ENCODE assay signal across 28 cellular contexts in the genomic region with DNA sequence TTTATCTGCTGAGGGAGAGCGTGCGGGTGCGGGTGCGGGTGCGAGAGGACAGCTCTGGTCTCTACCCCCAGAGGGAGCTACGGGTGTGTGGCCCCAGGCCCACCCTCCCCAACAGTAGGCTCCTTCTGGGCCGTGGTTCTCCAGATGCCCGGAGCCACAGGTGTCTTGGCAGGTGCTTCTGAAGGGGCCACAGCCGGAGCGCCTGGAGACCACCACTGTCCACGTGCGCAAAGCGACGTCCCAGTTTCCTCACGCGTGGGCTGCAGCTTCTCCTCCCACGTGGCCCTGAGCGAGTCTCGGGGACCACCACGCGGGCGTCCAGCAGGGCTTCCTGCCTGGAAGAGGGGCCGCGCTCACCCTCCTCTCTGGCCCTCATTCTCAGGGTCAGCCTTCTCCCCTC.
DNase-seq lines count a peak whose midpoint lies in the region; ATAC-seq, FAIRE-seq and TF ChIP-seq lines count a peak whose summit lies in the region.
"Had no signal": no experiment of that assay in that cellular context is flagged by ENCODE, and none has a peak within 500 bp of the region (broad histone marks: within the 10 kb centered on the region; RNA-seq: fewer than 3 reads in every experiment).

No MANE protein-coding gene starts in this region.

- peaks cover 23 to 34% of the 10 kb centered on the region in 2 donors for H3K27me3 Mint-ChIP-seq in natural killer cell treated with Interleukin-12 subunit alpha and Interleukin-12 subunit beta and Interleukin-15 and Interleukin-18, amount 100 ng/mL, for 72 hours
- H3K27me3 Mint-ChIP-seq in natural killer cell (ENCODE audit: low read depth in 2 of 2) = peaks cover 10 to 22% of the 10 kb centered on the region in 2 donors

- H3K4me3 Mint-ChIP-seq in natural killer cell treated with Interleukin-12 subunit alpha and Interleukin-12 subunit beta and Interleukin-15 and Interleukin-18, amount 100 ng/mL, for 72 hours = no peak overlapping the region
- no peak overlapping the region for H3K4me3 Mint-ChIP-seq in natural killer cell
- H3K4me3 Mint-ChIP-seq: B cell; CD4-positive, alpha-beta T cell; CD8-positive, alpha-beta T cell had no signal

- in situ Hi-C loops in IMR-90 (cut with MboI; ENCODE audit: low sequenced_read_pairs) = no loop called here

- H3K9me3 ChIP-seq in IMR-90 (ENCODE audit: control insufficient read depth, insufficient read depth, low read length) = no peaks in the 10 kb centered on the region
- H3K9me3 ChIP-seq in esophagus muscularis mucosa = no peaks in the 10 kb centered on the region
- H3K9me3 ChIP-seq in spleen = no peaks in the 10 kb centered on the region
- no peaks in the 10 kb centered on the region for H3K9me3 ChIP-seq in SK-N-SH
- no peaks in the 10 kb centered on the region for H3K9me3 ChIP-seq in Peyer's patch
- H3K9me3 ChIP-seq: A549; BLaER1 treated with 17β-estradiol and CSF1 and Interleukin-3, amounts not matched to agents 10 nM and 100 nM; Caco-2 had no signal

- no peaks in the 10 kb centered on the region for H3K79me2 ChIP-seq in SK-N-SH (ENCODE audit: insufficient read depth)

- H4K20me1 ChIP-seq in IMR-90 (ENCODE audit: insufficient read depth, low read length) = no peaks in the 10 kb centered on the region
- H4K20me1 ChIP-seq in SK-N-SH (ENCODE audit: insufficient read depth) = no peaks in the 10 kb centered on the region
- H4K20me1 ChIP-seq: BLaER1 treated with 17β-estradiol and CSF1 and Interleukin-3, amounts not matched to agents 10 nM and 100 nM had no signal

- H3K56ac ChIP-seq in IMR-90 (ENCODE audit: extremely low read depth, insufficient read depth, low read length) = no peak overlapping the region

- H3K27ac ChIP-seq in IMR-90 (ENCODE audit: insufficient read depth, low read length) = no peak overlapping the region
- no peak overlapping the region for H3K27ac ChIP-seq in esophagus muscularis mucosa (replicated peaks in 1 of 4)
- H3K27ac ChIP-seq in spleen = no peak overlapping the region
- H3K27ac ChIP-seq in SK-N-SH (ENCODE audit: low read depth in 2 of 2, low read length in 1 of 2) = no peak overlapping the region
- H3K27ac ChIP-seq in Peyer's patch = no peak overlapping the region
- H3K27ac ChIP-seq: 22Rv1, A549, C4-2B had no signal

- H3K18ac ChIP-seq in IMR-90 (ENCODE audit: low read depth, low read length) = no peak overlapping the region

- H3K14ac ChIP-seq in IMR-90 (replicated peaks; ENCODE audit: low read depth, low read length) = no peak overlapping the region

- no peak overlapping the region for H3K4me2 ChIP-seq in IMR-90 (ENCODE audit: low read depth, low read length)
- H3K4me2 ChIP-seq in SK-N-SH = no peak overlapping the region
- H3K4me2 ChIP-seq: A549; BLaER1 treated with 17β-estradiol and CSF1 and Interleukin-3, amounts not matched to agents 10 nM and 100 nM had no signal

- TF ChIP-seq CTCF in natural killer cell (IDR thresholded peaks at IDR 0.05) (no peak), IMR-90 (conservative IDR thresholded peaks at IDR 0.05; ENCODE audit: low read depth, low read length) (no peak), esophagus muscularis mucosa (IDR thresholded peaks at IDR 0.05) (no peak), spleen (IDR thresholded peaks at IDR 0.05 in 8 of 11, conservative IDR thresholded peaks at IDR 0.05 in 3 of 11) (no peak), SK-N-SH (IDR thresholded peaks at IDR 0.05) (no peak), Peyer's patch (IDR thresholded peaks at IDR 0.05) (no peak)

- H3K23ac ChIP-seq in IMR-90 (ENCODE audit: low read depth, low read length) = no peak overlapping the region

- no peak overlapping the region for H4K8ac ChIP-seq in IMR-90 (ENCODE audit: low read depth in 2 of 2, low read length in 2 of 2)

- H2AK9ac ChIP-seq in IMR-90 (replicated peaks; ENCODE audit: low read depth, low read length, poor library complexity) = no peak overlapping the region

- no peak overlapping the region for H2BK5ac ChIP-seq in IMR-90 (ENCODE audit: low read depth, low read length, poor library complexity, severe bottlenecking)

- H4K5ac ChIP-seq in IMR-90 (ENCODE audit: low read depth, low read length) = no peak overlapping the region

- peaks cover 9% of the 10 kb centered on the region for H3K27me3 ChIP-seq in IMR-90 (ENCODE audit: control insufficient read depth, insufficient read depth, low read length)
- H3K27me3 ChIP-seq in esophagus muscularis mucosa = peaks cover 0 to 43% (median 0%) of the 10 kb centered on the region in 4 donors
- peaks cover 0 to 43% (median 0%) of the 10 kb centered on the region in 7 donors for H3K27me3 ChIP-seq in spleen (replicated peaks in 1 of 7)
- peaks cover 23% of the 10 kb centered on the region for H3K27me3 ChIP-seq in SK-N-SH (ENCODE audit: insufficient read depth)
- no peaks in the 10 kb centered on the region for H3K27me3 ChIP-seq in Peyer's patch
- H3K27me3 ChIP-seq: BLaER1 treated with 17β-estradiol and CSF1 and Interleukin-3, amounts not matched to agents 10 nM and 100 nM had no signal

- dilution Hi-C loops in IMR-90 (cut with HindIII; ENCODE audit: low sequenced_read_pairs, unreplicated experiment) = no loop called here

- H3K4me1 ChIP-seq in IMR-90 (ENCODE audit: control insufficient read depth, insufficient read depth, low read length) (peaks cover 17% of the 10 kb centered on the region), esophagus muscularis mucosa (peaks cover 0 to 6% (median 0%) of the 10 kb centered on the region in 4 donors), spleen (no peaks in the 10 kb centered on the region), SK-N-SH (ENCODE audit: control insufficient read depth in 1 of 2, insufficient read depth in 2 of 2, low read depth in 1 of 2, low read length in 1 of 2) (peaks cover 3% of the 10 kb centered on the region in 2 experiments; a peak in 2 of 4 replicates), Peyer's patch (no peaks in the 10 kb centered on the region)

- POLR2A ChIA-PET in IMR-90 (lab: Charles Lee; ENCODE audit: unreplicated experiment) = no interaction called here
- POLR2A ChIA-PET in SK-N-SH (lab: Yijun Ruan, JAX) = no interaction called here

- H3K9me2 ChIP-seq in SK-N-SH = no peaks in the 10 kb centered on the region

- H2BK120ac ChIP-seq in IMR-90 (ENCODE audit: low read depth, low read length) = peak overlapping the region; percentile 91; the same call in 1 of the 2 replicates

- TF ChIP-seq RAD21 in IMR-90 (IDR thresholded peaks at IDR 0.05; ENCODE audit: low read length) = no peak
- no peak for TF ChIP-seq RAD21 in SK-N-SH (IDR thresholded peaks at IDR 0.05; ENCODE audit: low read length)

- no peak overlapping the region for H3K27ac Mint-ChIP-seq in natural killer cell treated with Interleukin-12 subunit alpha and Interleukin-12 subunit beta and Interleukin-15 and Interleukin-18, amount 100 ng/mL, for 72 hours
- no peak overlapping the region for H3K27ac Mint-ChIP-seq in natural killer cell
- H3K27ac Mint-ChIP-seq: B cell; CD4-positive, alpha-beta T cell; CD8-positive, alpha-beta T cell had no signal

- H2AK5ac ChIP-seq in IMR-90 (ENCODE audit: low read depth, low read length) = peak overlapping the region; percentile 69; the same call in 1 of the 2 replicates

- no peak for DNase-seq in natural killer cell treated with Interleukin-12 subunit alpha and Interleukin-12 subunit beta and Interleukin-15 and Interleukin-18, amount 100 ng/mL, for 72 hours (ENCODE audit: low spot score)
- DNase-seq in natural killer cell = no peak
- no peak for DNase-seq in IMR-90
- peak; percentile 53 for DNase-seq in esophagus muscularis mucosa (ENCODE audit: extremely low spot score)
- DNase-seq in spleen = peak; percentile 72
- no peak for DNase-seq in frontal cortex (ENCODE audit: low spot score in 2 of 2)
- no peak for DNase-seq in SK-N-SH
- no peak for DNase-seq in Peyer's patch
- DNase-seq: AML-193; Caco-2; Calu3; CD4-positive, alpha-beta T cell; DMS153; DMS53; DMS79; DND-41; EL; GDM1 had no signal

- 96% methylated on average over 8 of the region's 24 CpGs; no CpG with 5 or more reads in 1 of the 2 experiments for WGBS in IMR-90 (ENCODE audit: extremely low coverage in 2 of 2, insufficient read length in 1 of 2), 2 experiments
- WGBS in esophagus muscularis mucosa = 94% methylated on average over 8 of the region's 24 CpGs
- 93 to 95% (median 95%) methylated on average over 20 to 24 of the region's 24 CpGs for WGBS in spleen, 5 donors
- WGBS in SK-N-SH (ENCODE audit: low lambda C conversion rate) = 77% methylated on average over 23 of the region's 24 CpGs

- peak overlapping the region; percentile 87; the same call in 1 of the 2 replicates for H3K4ac ChIP-seq in IMR-90 (ENCODE audit: low read depth, low read length)

- H3K36me3 Mint-ChIP-seq in natural killer cell treated with Interleukin-12 subunit alpha and Interleukin-12 subunit beta and Interleukin-15 and Interleukin-18, amount 100 ng/mL, for 72 hours = no peaks in the 10 kb centered on the region
- no peaks in the 10 kb centered on the region for H3K36me3 Mint-ChIP-seq in natural killer cell
- H3K36me3 Mint-ChIP-seq: CD8-positive, alpha-beta T cell had no signal

- no peaks in the 10 kb centered on the region for H3K4me1 Mint-ChIP-seq in natural killer cell treated with Interleukin-12 subunit alpha and Interleukin-12 subunit beta and Interleukin-15 and Interleukin-18, amount 100 ng/mL, for 72 hours (ENCODE audit: low read depth in 2 of 2)
- no peaks in the 10 kb centered on the region for H3K4me1 Mint-ChIP-seq in natural killer cell
- H3K4me1 Mint-ChIP-seq: B cell had no signal

- H2BK15ac ChIP-seq in IMR-90 (ENCODE audit: low read depth, low read length) = no peak overlapping the region

- H4K91ac ChIP-seq in IMR-90 (ENCODE audit: insufficient read depth, low read depth, low read length) = no peak overlapping the region

- no peak for TF ChIP-seq POLR2A in IMR-90 (IDR thresholded peaks at IDR 0.05; ENCODE audit: low read depth, low read length)
- no peak for TF ChIP-seq POLR2A in esophagus muscularis mucosa (IDR thresholded peaks at IDR 0.05; ENCODE audit: low read depth)
- no peak for TF ChIP-seq POLR2A in spleen (IDR thresholded peaks at IDR 0.05)
- TF ChIP-seq POLR2A in Peyer's patch (IDR thresholded peaks at IDR 0.05) = no peak

- no peaks in the 10 kb centered on the region for H3K36me3 ChIP-seq in IMR-90 (ENCODE audit: control insufficient read depth, insufficient read depth, low read length)
- H3K36me3 ChIP-seq in esophagus muscularis mucosa = no peaks in the 10 kb centered on the region
- H3K36me3 ChIP-seq in spleen = no peaks in the 10 kb centered on the region
- H3K36me3 ChIP-seq in SK-N-SH (replicated peaks in 1 of 2; ENCODE audit: control insufficient read depth in 1 of 2, insufficient read depth in 2 of 2, low read length in 1 of 2) = no peaks in the 10 kb centered on the region
- H3K36me3 ChIP-seq in Peyer's patch = no peaks in the 10 kb centered on the region
- H3K36me3 ChIP-seq: BLaER1 treated with 17β-estradiol and CSF1 and Interleukin-3, amounts not matched to agents 10 nM and 100 nM had no signal

- no peak overlapping the region for H2AFZ ChIP-seq in IMR-90 (replicated peaks; ENCODE audit: low read length, poor library complexity)
- no peak overlapping the region for H2AFZ ChIP-seq in SK-N-SH (ENCODE audit: low read depth)

- no peak for FAIRE-seq in frontal cortex (lab: Jason Lieb, UNC)
- FAIRE-seq: A549, D721Med, GM12878, GM12892, GM18507 had no signal

- no peak overlapping the region for H3K4me3 ChIP-seq in IMR-90 (ENCODE audit: insufficient read depth, low read depth, low read length)
- no peak overlapping the region for H3K4me3 ChIP-seq in esophagus muscularis mucosa
- no peak overlapping the region for H3K4me3 ChIP-seq in spleen
- H3K4me3 ChIP-seq in SK-N-SH (ENCODE audit: low read depth in 2 of 2, low read length in 1 of 2) = no peak overlapping the region
- no peak overlapping the region for H3K4me3 ChIP-seq in Peyer's patch
- H3K4me3 ChIP-seq: A549; BLaER1 treated with 17β-estradiol and CSF1 and Interleukin-3, amounts not matched to agents 10 nM and 100 nM; GM12878 had no signal

- ATAC-seq in natural killer cell treated with Interleukin-12 subunit alpha and Interleukin-12 subunit beta and Interleukin-15 and Interleukin-18, amount 100 ng/mL, for 72 hours = peak; percentile 18 to 22
- ATAC-seq in natural killer cell = no peak
- no peak for ATAC-seq in IMR-90 (ENCODE audit: low read depth)
- ATAC-seq: A549; CD8-positive, alpha-beta T cell; GM12878 had no signal

- peaks cover 14% of the 10 kb centered on the region for H3K9me1 ChIP-seq in IMR-90 (ENCODE audit: insufficient read depth, low read length)

- TF ChIP-seq EP300 in esophagus muscularis mucosa (IDR thresholded peaks at IDR 0.05) = no peak
- TF ChIP-seq EP300 in SK-N-SH (IDR thresholded peaks at IDR 0.05; ENCODE audit: borderline replicate concordance in 1 of 2, low read depth in 1 of 2, low read length in 1 of 2) = no peak

- BruUV-seq in IMR-90 (replicated peaks; lab: Mats Ljungman, UMichigan) = no TSS peak

- H3K79me1 ChIP-seq in IMR-90 (ENCODE audit: low read depth in 1 of 2, low read length in 2 of 2) = no peaks in the 10 kb centered on the region

- intact Hi-C loops in natural killer cell (cut with micrococcal nuclease) (no loop called here), IMR-90 (cut with micrococcal nuclease) (no loop called here), esophagus muscularis mucosa (cut with DNase I) (no loop called here), spleen (cut with DNase I; ENCODE audit: low total_unique reads) (no loop called here)

- H3K9ac ChIP-seq in IMR-90 (ENCODE audit: low read depth, low read length) (no peak overlapping the region), SK-N-SH (no peak overlapping the region)
- H3K9ac ChIP-seq: BLaER1 treated with 17β-estradiol and CSF1 and Interleukin-3, amounts not matched to agents 10 nM and 100 nM had no signal

- no peak overlapping the region for H2BK20ac ChIP-seq in IMR-90 (ENCODE audit: low read depth, low read length)

- H3K9me3 Mint-ChIP-seq in natural killer cell treated with Interleukin-12 subunit alpha and Interleukin-12 subunit beta and Interleukin-15 and Interleukin-18, amount 100 ng/mL, for 72 hours = no peaks in the 10 kb centered on the region
- no peaks in the 10 kb centered on the region for H3K9me3 Mint-ChIP-seq in natural killer cell
- H3K9me3 Mint-ChIP-seq: CD4-positive, alpha-beta T cell; CD8-positive, alpha-beta T cell had no signal

- CTCF ChIA-PET in IMR-90 (lab: Yijun Ruan, JAX) (no interaction called here), SK-N-SH (lab: Yijun Ruan, JAX) (no interaction called here)

- H3F3A ChIP-seq in SK-N-SH (replicated peaks; ENCODE audit: insufficient read depth) = no peaks in the 10 kb centered on the region

Comparison
In these comparisons a context has a peak if more than half of its experiments do, and no peak if none do; other contexts are left out.
1. ATAC-seq: peak in natural killer cell treated with Interleukin-12 subunit alpha and Interleukin-12 subunit beta and Interleukin-15 and Interleukin-18, amount 100 ng/mL, for 72 hours (2 of 2); none in natural killer cell (0 of 3) and IMR-90 (single experiment).
2. DNase-seq: peak in esophagus muscularis mucosa (single experiment) and spleen (single experiment); none in natural killer cell treated with Interleukin-12 subunit alpha and Interleukin-12 subunit beta and Interleukin-15 and Interleukin-18, amount 100 ng/mL, for 72 hours (single experiment), natural killer cell (single experiment), IMR-90 (single experiment), frontal cortex (0 of 2), SK-N-SH (single experiment) and Peyer's patch (0 of 3).